36 cellular contexts compared by ENCODE assay signal in genomic region chr12:113674996-113675395, GRCh38.
"Had no signal": no experiment of that assay in that cellular context is flagged by ENCODE, and none has a peak within 500 bp of the region (broad histone marks: within the 10 kb centered on the region; RNA-seq: fewer than 3 reads in every experiment).

No MANE protein-coding gene starts in this region.

- DNase-seq: activated B cell treated with CpG ODN at 0.5 μM for 24 hours; activated CD4-positive, alpha-beta T cell treated with anti-CD3 and anti-CD28 coated beads for 48 hours; activated CD4-positive, alpha-beta T cell treated with anti-CD3 and anti-CD28 coated beads, Interleukin-2, amount 50 U/mL, for 1 hour; activated CD4-positive, alpha-beta T cell treated with anti-CD3 and anti-CD28 coated beads, Interleukin-2, amount 50 U/mL, for 48 hours; activated CD8-positive, alpha-beta memory T cell treated with anti-CD3 and anti-CD28 coated beads for 24 hours; activated CD8-positive, alpha-beta T cell treated with anti-CD3 and anti-CD28 coated beads for 36 hours; activated effector memory CD4-positive, alpha-beta T cell treated with anti-CD3 and anti-CD28 coated beads, Interleukin-2, amount 50 U/mL, for 16 hours; activated naive CD4-positive, alpha-beta T cell treated with anti-CD3 and anti-CD28 coated beads for 36 hours; activated naive CD8-positive, alpha-beta T cell treated with anti-CD3 and anti-CD28 coated beads for 36 hours; activated naive CD8-positive, alpha-beta T cell treated with anti-CD3 and anti-CD28 coated beads, Interleukin-2, amount 50 U/mL, for 24 hours; activated T-cell treated with anti-CD3 and anti-CD28 coated beads, Interleukin-2, amount 50 U/mL, for 4 hours; adrenal gland; amygdala; aorta; body of pancreas; central memory CD4-positive, alpha-beta T cell; cerebellar nuclear complex; colonic mucosa; effector CD8-positive, alpha-beta T cell; esophagus squamous epithelium; foreskin melanocyte; heart right ventricle; T-helper 1 cell; T-helper 2 cell had no signal

- H3K27ac Mint-ChIP-seq: activated B cell treated with CpG ODN at 0.5 μM for 24 hours; activated CD8-positive, alpha-beta T cell treated with anti-CD3 and anti-CD28 coated beads for 36 hours; activated naive CD4-positive, alpha-beta T cell treated with anti-CD3 and anti-CD28 coated beads for 36 hours; activated naive CD4-positive, alpha-beta T cell treated with anti-CD3 and anti-CD28 coated beads, Interleukin-2, amount 50 U/mL, for 24 hours; activated naive CD8-positive, alpha-beta T cell treated with anti-CD3 and anti-CD28 coated beads for 36 hours; activated naive CD8-positive, alpha-beta T cell treated with anti-CD3 and anti-CD28 coated beads, Interleukin-2, amount 50 U/mL, for 24 hours; activated T-helper 1 cell treated with anti-CD3 and anti-CD28 coated beads, Interleukin-12 subunit alpha, Interleukin-12 subunit beta, Interleukin-2, Interleukin-4 antibody, amounts not matched to agents 30 ng/mL and 10 ng/mL and 1 ng/mL, durations not matched to agents 14 hours and 24 hours and 36 hours; activated T-helper 2 cell treated with anti-CD3 and anti-CD28 coated beads, Interferon-gamma antibody, Interleukin-2, Interleukin-4, amounts not matched to agents 10 μg/mL and 5 μg/mL and 100 μg/mL, durations not matched to agents 14 hours and 24 hours and 36 hours had no signal

- H3K9me3 ChIP-seq: adrenal gland, body of pancreas, breast epithelium, colonic mucosa, esophagus squamous epithelium, gastroesophageal sphincter, heart right ventricle had no signal

- H3K27ac ChIP-seq: adrenal gland, body of pancreas, breast epithelium, cardiac muscle cell, colonic mucosa, epithelial cell of prostate, esophagus squamous epithelium, gastroesophageal sphincter, heart right ventricle, VCaP had no signal

- H3K4me1 Mint-ChIP-seq: activated B cell treated with CpG ODN at 0.5 μM for 24 hours; activated naive CD4-positive, alpha-beta T cell treated with anti-CD3 and anti-CD28 coated beads, Interleukin-2, amount 50 U/mL, for 24 hours; activated naive CD8-positive, alpha-beta T cell treated with anti-CD3 and anti-CD28 coated beads for 36 hours; activated naive CD8-positive, alpha-beta T cell treated with anti-CD3 and anti-CD28 coated beads, Interleukin-2, amount 50 U/mL, for 24 hours had no signal

- H3K4me3 Mint-ChIP-seq: activated B cell treated with CpG ODN at 0.5 μM for 24 hours; activated CD8-positive, alpha-beta T cell treated with anti-CD3 and anti-CD28 coated beads for 36 hours; activated naive CD4-positive, alpha-beta T cell treated with anti-CD3 and anti-CD28 coated beads for 36 hours; activated naive CD4-positive, alpha-beta T cell treated with anti-CD3 and anti-CD28 coated beads, Interleukin-2, amount 50 U/mL, for 24 hours; activated naive CD8-positive, alpha-beta T cell treated with anti-CD3 and anti-CD28 coated beads for 36 hours; activated naive CD8-positive, alpha-beta T cell treated with anti-CD3 and anti-CD28 coated beads, Interleukin-2, amount 50 U/mL, for 24 hours; activated T-cell treated with anti-CD3 and anti-CD28 coated beads, Interleukin-2, amount 50 U/mL, for 4 hours; activated T-helper 1 cell treated with anti-CD3 and anti-CD28 coated beads, Interleukin-12 subunit alpha, Interleukin-12 subunit beta, Interleukin-2, Interleukin-4 antibody, amounts not matched to agents 30 ng/mL and 10 ng/mL and 1 ng/mL, durations not matched to agents 14 hours and 24 hours and 36 hours had no signal

- H3K4me3 ChIP-seq: adrenal gland, body of pancreas, breast epithelium, cardiac muscle cell, colonic mucosa, esophagus squamous epithelium, gastroesophageal sphincter, heart right ventricle had no signal

- FAIRE-seq: endometrium, endothelial cell of umbilical vein, TTC549 had no signal

- ATAC-seq: activated CD4-positive, CD25-positive, alpha-beta regulatory T cell treated with anti-CD3 and anti-CD28 coated beads, Interleukin-2, amount 50 U/mL, for 24 hours; activated CD8-positive, alpha-beta T cell treated with anti-CD3 and anti-CD28 coated beads for 36 hours; activated naive CD8-positive, alpha-beta T cell treated with anti-CD3 and anti-CD28 coated beads, Interleukin-2, amount 50 U/mL, for 24 hours; activated T-cell treated with anti-CD3 and anti-CD28 coated beads, Interleukin-2, amount 50 U/mL, for 4 hours; body of pancreas; gastroesophageal sphincter; heart right ventricle had no signal

- H3K36me3 Mint-ChIP-seq: activated naive CD4-positive, alpha-beta T cell treated with anti-CD3 and anti-CD28 coated beads, Interleukin-2, amount 50 U/mL, for 24 hours; activated naive CD8-positive, alpha-beta T cell treated with anti-CD3 and anti-CD28 coated beads for 36 hours had no signal

- H3K36me3 ChIP-seq: adrenal gland, breast epithelium, cardiac muscle cell, colonic mucosa, esophagus squamous epithelium, gastroesophageal sphincter, heart right ventricle had no signal

- H3K9me3 Mint-ChIP-seq: activated B cell treated with CpG ODN at 0.5 μM for 24 hours; activated CD8-positive, alpha-beta T cell treated with anti-CD3 and anti-CD28 coated beads for 36 hours; activated naive CD4-positive, alpha-beta T cell treated with anti-CD3 and anti-CD28 coated beads for 36 hours; activated naive CD4-positive, alpha-beta T cell treated with anti-CD3 and anti-CD28 coated beads, Interleukin-2, amount 50 U/mL, for 24 hours; activated naive CD8-positive, alpha-beta T cell treated with anti-CD3 and anti-CD28 coated beads for 36 hours; activated naive CD8-positive, alpha-beta T cell treated with anti-CD3 and anti-CD28 coated beads, Interleukin-2, amount 50 U/mL, for 24 hours; activated T-cell treated with anti-CD3 and anti-CD28 coated beads, Interleukin-2, amount 50 U/mL, for 4 hours; activated T-helper 1 cell treated with anti-CD3 and anti-CD28 coated beads, Interleukin-12 subunit alpha, Interleukin-12 subunit beta, Interleukin-2, Interleukin-4 antibody, amounts not matched to agents 30 ng/mL and 10 ng/mL and 1 ng/mL, durations not matched to agents 14 hours and 24 hours and 36 hours; activated T-helper 2 cell treated with anti-CD3 and anti-CD28 coated beads, Interferon-gamma antibody, Interleukin-2, Interleukin-4, amounts not matched to agents 10 μg/mL and 5 μg/mL and 100 μg/mL, durations not matched to agents 14 hours and 24 hours and 36 hours had no signal

- H3K27me3 ChIP-seq: body of pancreas, cardiac muscle cell, colonic mucosa had no signal

- H3K4me1 ChIP-seq: adrenal gland, body of pancreas, breast epithelium, colonic mucosa, esophagus squamous epithelium, gastroesophageal sphincter, heart right ventricle had no signal
